ENCODE assay signal across 14 cellular contexts in genomic region chr11:133787379-133788103, GRCh38. TPM values are rescaled to one million over a fixed set of nuclear protein-coding genes. Genes with fewer than 3 reads are reported as not detected.
DNase-seq lines count a peak whose midpoint lies in the region; ATAC-seq, FAIRE-seq and TF ChIP-seq lines count a peak whose summit lies in the region.
"Had no signal": no experiment of that assay in that cellular context is flagged by ENCODE, and none has a peak within 500 bp of the region (broad histone marks: within the 10 kb centered on the region; RNA-seq: fewer than 3 reads in every experiment).

No MANE protein-coding gene starts in this region.

- H3K4me3 ChIP-seq in parathyroid adenoma (ENCODE audit: low read depth, low read length) (no peak overlapping the region), WERI-Rb-1 (ENCODE audit: low read depth, low read length) (no peak overlapping the region)
- H3K4me3 ChIP-seq: BLaER1 treated with 17β-estradiol and CSF1 and Interleukin-3, amounts not matched to agents 10 nM and 100 nM had no signal

- ATAC-seq in left cardiac atrium (peak; percentile 77 to 78), GM19395 (IDR thresholded peaks at IDR 0.05; ENCODE audit: unreplicated experiment) (no peak)
- no peak for ATAC-seq in activated CD4-positive, CD25-positive, alpha-beta regulatory T cell treated with anti-CD3 and anti-CD28 coated beads, Interleukin-2, amount 50 U/mL, for 24 hours

- H3K9me3 ChIP-seq in parathyroid adenoma (ENCODE audit: control insufficient read depth, low read length): no peaks in the 10 kb centered on the region
- H3K9me3 ChIP-seq in WERI-Rb-1 (ENCODE audit: severe bottlenecking): no peaks in the 10 kb centered on the region
- H3K9me3 ChIP-seq: Peyer's patch had no signal

- peak overlapping the region; percentile 44 for H3K4me2 ChIP-seq in parathyroid adenoma (ENCODE audit: low read length)
- H3K4me2 ChIP-seq: BLaER1 treated with 17β-estradiol and CSF1 and Interleukin-3, amounts not matched to agents 10 nM and 100 nM had no signal

- intact Hi-C loops in left cardiac atrium (cut with DNase I): no loop called here

- DNase-seq in AG20443 (ENCODE audit: low spot score) (peak; percentile 43), NCI-H2227 treated with DMSO at 0.1 percent for 48 hours (lab: John Stamatoyannopoulos, UW) (peak; percentile 30), left cardiac atrium (peak; percentile 66), WERI-Rb-1 (no peak), D721Med (ENCODE audit: insufficient read length, low spot score) (no peak)
- DNase-seq: activated CD4-positive, CD25-positive, alpha-beta regulatory T cell treated with anti-CD3 and anti-CD28 coated beads, Interleukin-2, amount 50 U/mL, for 72 hours; activated naive CD4-positive, alpha-beta T cell treated with Interleukin-2 at 50 U/mL for 16 hours; effector CD4-positive, alpha-beta T cell; NCI-H146; Peyer's patch had no signal

- FAIRE-seq in D721Med (lab: Jason Lieb, UNC): no peak

- no peak overlapping the region for H3K9ac ChIP-seq in parathyroid adenoma
- H3K9ac ChIP-seq: BLaER1 treated with 17β-estradiol and CSF1 and Interleukin-3, amounts not matched to agents 10 nM and 100 nM had no signal

- H3K27ac ChIP-seq in parathyroid adenoma: no peak overlapping the region
- H3K27ac ChIP-seq in WERI-Rb-1: no peak overlapping the region
- H3K27ac ChIP-seq: BLaER1 treated with 17β-estradiol and CSF1 and Interleukin-3, amounts not matched to agents 10 nM and 100 nM; Peyer's patch had no signal

- TF ChIP-seq CTCF in parathyroid adenoma (IDR thresholded peaks at IDR 0.05) (no peak), WERI-Rb-1 (IDR thresholded peaks at IDR 0.05; ENCODE audit: low read depth, low read length) (no peak), D721Med (IDR thresholded peaks at IDR 0.05; ENCODE audit: insufficient read depth, missing control alignments) (no peak)

- H2AFZ ChIP-seq in parathyroid adenoma: peak overlapping the region; percentile 64

- no peaks in the 10 kb centered on the region for H3K4me1 ChIP-seq in parathyroid adenoma
- H3K4me1 ChIP-seq: Peyer's patch had no signal

- no peaks in the 10 kb centered on the region for H3K36me3 ChIP-seq in parathyroid adenoma (ENCODE audit: control insufficient read depth, insufficient read depth, low read length)
- H3K36me3 ChIP-seq in WERI-Rb-1: no peaks in the 10 kb centered on the region
- H3K36me3 ChIP-seq: BLaER1 treated with 17β-estradiol and CSF1 and Interleukin-3, amounts not matched to agents 10 nM and 100 nM; Peyer's patch had no signal

- H3K79me2 ChIP-seq in parathyroid adenoma: no peaks in the 10 kb centered on the region

- H3K27me3 ChIP-seq in parathyroid adenoma (ENCODE audit: control insufficient read depth, insufficient read depth, low read length): no peaks in the 10 kb centered on the region
- H3K27me3 ChIP-seq in WERI-Rb-1 (ENCODE audit: insufficient read depth, low read depth, severe bottlenecking): no peaks in the 10 kb centered on the region
- H3K27me3 ChIP-seq: BLaER1 treated with 17β-estradiol and CSF1 and Interleukin-3, amounts not matched to agents 10 nM and 100 nM had no signal

RNA-seq across cellular contexts. Expression of gene SPATA19, which starts 57.8 kb away (rescaled TPM):
- total RNA-seq in left cardiac atrium: not detected
- total RNA-seq: Peyer's patch had no signal

Comparison
In these comparisons a context has a peak if more than half of its experiments do, and no peak if none do; other contexts are left out.
1. DNase-seq: peak in AG20443 (single experiment), NCI-H2227 treated with DMSO at 0.1 percent for 48 hours (single experiment) and left cardiac atrium (single experiment); none in WERI-Rb-1 (single experiment) and D721Med (single experiment).
2. ATAC-seq: peak in left cardiac atrium (2 of 2); none in GM19395 (single experiment) and activated CD4-positive, CD25-positive, alpha-beta regulatory T cell treated with anti-CD3 and anti-CD28 coated beads, Interleukin-2, amount 50 U/mL, for 24 hours (0 of 2).